Comparison of ENCODE assay signal across 9 cellular contexts in the genomic region with DNA sequence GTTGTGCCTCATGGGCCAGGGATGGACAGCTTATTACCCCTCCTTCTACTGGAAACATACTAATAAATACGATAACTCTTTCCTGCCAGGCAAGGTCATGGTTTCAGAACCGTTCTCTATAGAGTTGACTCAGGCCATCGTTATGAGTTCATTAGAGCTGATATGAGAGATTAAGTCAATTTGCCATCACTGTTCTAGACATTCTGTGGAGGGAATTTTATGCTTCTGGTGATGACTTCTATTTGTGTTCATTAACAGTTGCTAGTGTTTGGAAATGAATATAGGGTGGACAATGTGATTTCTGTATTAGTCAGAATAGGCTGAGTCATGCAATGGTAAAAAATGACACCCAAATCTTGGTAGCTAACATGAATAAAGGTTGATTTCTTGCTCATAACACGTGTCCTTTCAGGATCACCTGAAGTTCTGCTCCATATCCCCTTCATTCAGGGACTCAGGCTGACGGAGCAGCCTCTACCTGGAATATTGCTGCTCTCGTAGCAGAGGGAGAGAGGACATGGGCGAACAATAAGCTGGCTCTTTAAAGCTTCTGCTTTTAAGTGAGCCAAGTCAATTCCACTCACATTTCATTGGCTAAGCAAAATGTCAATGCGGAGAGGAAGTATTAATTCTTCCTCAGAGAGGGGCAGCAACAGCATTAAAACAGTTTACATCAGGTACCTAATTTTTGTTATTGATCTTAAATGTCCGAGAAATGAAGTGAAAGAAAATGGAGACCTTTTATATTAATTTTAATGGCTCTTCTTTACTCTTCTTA. TPM values are rescaled to one million over a fixed set of nuclear protein-coding genes. Genes with fewer than 3 reads are reported as not detected.
DNase-seq lines count a peak whose midpoint lies in the region; ATAC-seq lines count a peak whose summit lies in the region.
"Had no signal": no experiment of that assay in that cellular context is flagged by ENCODE, and none has a peak within 500 bp of the region (broad histone marks: within the 10 kb centered on the region; RNA-seq: fewer than 3 reads in every experiment).

No MANE protein-coding gene starts in this region.

- peaks cover 2 to 6% of the 10 kb centered on the region in 2 donors for H3K27me3 Mint-ChIP-seq in CD4-positive, alpha-beta memory T cell

- CTCF ChIA-PET in CD4-positive, alpha-beta memory T cell (lab: Charles Lee; ENCODE audit: partially characterized antibody) = interaction anchor here (2.6 kb wide), 1 partner anchor 13 kb away, joined by 10 read pairs; no protein-coding TSS in a partner anchor

- peaks cover 0 to 3% (median 0%) of the 10 kb centered on the region in 4 donors for H3K4me1 Mint-ChIP-seq in CD4-positive, alpha-beta memory T cell

- DNase-seq in HT1080 (ENCODE audit: low read depth) = peak; percentile 85
- DNase-seq in kidney glomerular epithelial cell (lab: John Stamatoyannopoulos, UW) = peak; percentile 34
- DNase-seq in activated naive CD4-positive, alpha-beta T cell treated with anti-CD3 and anti-CD28 coated beads, Interleukin-2, amount 50 U/mL, for 16 hours = no peak
- no peak for DNase-seq in NCI-H69 (lab: John Stamatoyannopoulos, UW)
- no peak for DNase-seq in CD4-positive, alpha-beta memory T cell
- no peak for DNase-seq in stimulated activated naive CD4-positive, alpha-beta T cell (lab: John Stamatoyannopoulos, UW)
- DNase-seq: naive B cell had no signal

- H3K9me3 ChIP-seq in CD4-positive, alpha-beta memory T cell (ENCODE audit: control insufficient read depth in 1 of 2, low read length in 2 of 2) = no peaks in the 10 kb centered on the region

- ATAC-seq in GM18511 (IDR thresholded peaks at IDR 0.05; ENCODE audit: unreplicated experiment) = peak; percentile 90
- ATAC-seq in GM21786 (IDR thresholded peaks at IDR 0.05; ENCODE audit: unreplicated experiment) = peak; percentile 71

- H3K27ac ChIP-seq in CD4-positive, alpha-beta memory T cell (ENCODE audit: low read depth, low read length) = no peak overlapping the region

- intact Hi-C loops in CD4-positive, alpha-beta memory T cell (cut with micrococcal nuclease) = no loop called here

- H3K36me3 ChIP-seq in CD4-positive, alpha-beta memory T cell (ENCODE audit: insufficient read depth, low read length) = no peaks in the 10 kb centered on the region

- POLR2A ChIA-PET in CD4-positive, alpha-beta memory T cell (lab: Charles Lee; ENCODE audit: partially characterized antibody) = no interaction called here

- H3K27ac Mint-ChIP-seq in CD4-positive, alpha-beta memory T cell = no peak overlapping the region

- no peak overlapping the region for H3K4me3 ChIP-seq in CD4-positive, alpha-beta memory T cell (ENCODE audit: low read length in 2 of 2)

- H3K4me1 ChIP-seq in CD4-positive, alpha-beta memory T cell (ENCODE audit: insufficient read depth, low read length) = no peaks in the 10 kb centered on the region

- no peaks in the 10 kb centered on the region for H3K27me3 ChIP-seq in CD4-positive, alpha-beta memory T cell (ENCODE audit: insufficient read depth, low read length)

- H3K4me3 Mint-ChIP-seq in CD4-positive, alpha-beta memory T cell = no peak overlapping the region
- H3K4me3 Mint-ChIP-seq: naive B cell had no signal

- H3K36me3 Mint-ChIP-seq in CD4-positive, alpha-beta memory T cell = no peaks in the 10 kb centered on the region
- H3K36me3 Mint-ChIP-seq: naive B cell had no signal

- H3K9me3 Mint-ChIP-seq in CD4-positive, alpha-beta memory T cell = peaks cover 0 to 2% (median 0%) of the 10 kb centered on the region in 8 donors

RNA-seq across cellular contexts. Expression of a gene that starts 18.6 kb away (rescaled TPM):
- total RNA-seq in HT1080 (2014; rRNA removed; shearing (Covaris generic)) = not detected in 2 replicates
- not detected in 2 replicates for polyA plus RNA-seq in HT1080 (2015; cell fraction: cytosol; rRNA removed)
- not detected in 2 replicates for polyA plus RNA-seq in HT1080 (2015; cell fraction: nucleus; rRNA removed)
- total RNA-seq in CD4-positive, alpha-beta memory T cell = not detected
- polyA plus RNA-seq in CD4-positive, alpha-beta memory T cell = not detected

RNA-seq across cellular contexts. Expression of a gene that starts 47.4 kb away (rescaled TPM):
- 8.0 and 9.5 TPM in 2 replicates for total RNA-seq in HT1080 (2014; rRNA removed; shearing (Covaris generic))
- polyA plus RNA-seq in HT1080 (2015; cell fraction: cytosol; rRNA removed) = 4.8 and 6.9 TPM in 2 replicates
- polyA plus RNA-seq in HT1080 (2015; cell fraction: nucleus; rRNA removed) = 14.2 and 14.3 TPM in 2 replicates
- 10 to 100 TPM; 18.3 to 18.4 TPM for total RNA-seq in CD4-positive, alpha-beta memory T cell
- 1 to 10 TPM; 2.5 to 8.3 TPM for polyA plus RNA-seq in CD4-positive, alpha-beta memory T cell

Comparison
In these comparisons a context has a peak if more than half of its experiments do, and no peak if none do; other contexts are left out.
1. DNase-seq: peak in HT1080 (single experiment) and kidney glomerular epithelial cell (single experiment); none in activated naive CD4-positive, alpha-beta T cell treated with anti-CD3 and anti-CD28 coated beads, Interleukin-2, amount 50 U/mL, for 16 hours (single experiment), NCI-H69 (single experiment), CD4-positive, alpha-beta memory T cell (0 of 5) and stimulated activated naive CD4-positive, alpha-beta T cell (0 of 6).